ENCODE assay signal across 8 cellular contexts in genomic region chr7:122200888-122201287, GRCh38.
"Had no signal": no experiment of that assay in that cellular context is flagged by ENCODE, and none has a peak within 500 bp of the region (broad histone marks: within the 10 kb centered on the region; RNA-seq: fewer than 3 reads in every experiment).

No MANE protein-coding gene starts in this region.

- H3K9me3 ChIP-seq: HAP-1 had no signal

- H3K4me1 ChIP-seq: HAP-1 had no signal

- FAIRE-seq: HTR-8/SVneo, K562 had no signal

- H3K4me3 ChIP-seq: HAP-1, K562 had no signal

- ATAC-seq: HCT116, K562 had no signal

- DNase-seq: GOT3, H7, HFFc6, IMR-90 had no signal

- H3K36me3 ChIP-seq: HAP-1 had no signal
